Comparison of ENCODE assay signal across 17 cellular contexts in genomic region chr7:132881317-132881716, GRCh38.
A peak's percentile ranks its signal among the peaks of the same experiment; 100 is the strongest.
DNase-seq lines count a peak whose midpoint lies in the region; ATAC-seq, FAIRE-seq and TF ChIP-seq lines count a peak whose summit lies in the region.
"Had no signal": no experiment of that assay in that cellular context is flagged by ENCODE, and none has a peak within 500 bp of the region (broad histone marks: within the 10 kb centered on the region; RNA-seq: fewer than 3 reads in every experiment).

No MANE protein-coding gene starts in this region.

- intact Hi-C loops in psoas muscle (cut with DNase I) (no loop called here), A673 (cut with micrococcal nuclease; ENCODE audit: unreplicated experiment) (no loop called here)

- DNase-seq in DMS 273 (lab: John Stamatoyannopoulos, UW; ENCODE audit: unreplicated experiment) (peak; percentile 82), NCI-H1694 (lab: John Stamatoyannopoulos, UW) (peak; percentile 53), NCI-H524 treated with DMSO at 0.1 percent for 48 hours (lab: John Stamatoyannopoulos, UW) (peak; percentile 57), small intestine (peak; percentile 64), psoas muscle (no peak), A673 (ENCODE audit: low spot score) (no peak), inferior parietal cortex (ENCODE audit: extremely low spot score) (no peak)
- DNase-seq: AML-193; Caco-2; CD8-positive, alpha-beta memory T cell; DMS79; GDM1; GOT3; H9 had no signal

- POLR2A ChIA-PET in A673 (lab: Charles Lee; ENCODE audit: low non-redundant PET): no interaction called here

- H3K36me3 ChIP-seq in small intestine (ENCODE audit: control insufficient read depth in 2 of 2, insufficient read depth in 2 of 2, low read length in 2 of 2): no peaks in the 10 kb centered on the region
- H3K36me3 ChIP-seq in psoas muscle (ENCODE audit: insufficient read depth in 1 of 2, low read depth in 1 of 2): peaks cover 0 to 5% of the 10 kb centered on the region in 2 donors
- no peaks in the 10 kb centered on the region for H3K36me3 ChIP-seq in A673 (ENCODE audit: insufficient read depth, low read length, poor library complexity, severe bottlenecking)

- FAIRE-seq in small intestine (lab: Jason Lieb, UNC): no peak
- FAIRE-seq: HepG2, HTR-8/SVneo had no signal

- H3K27ac ChIP-seq in small intestine (ENCODE audit: low read depth in 1 of 2, low read length in 1 of 2): no peak overlapping the region
- no peak overlapping the region for H3K27ac ChIP-seq in psoas muscle
- H3K27ac ChIP-seq in A673 (ENCODE audit: low read depth, low read length, poor library complexity, severe bottlenecking): no peak overlapping the region
- H3K27ac ChIP-seq: BLaER1 had no signal

- CTCF ChIA-PET in A673 (lab: Charles Lee): no interaction called here

- H3K27me3 ChIP-seq in small intestine (ENCODE audit: control insufficient read depth in 2 of 2, insufficient read depth in 2 of 2, low read length in 2 of 2) (no peaks in the 10 kb centered on the region), psoas muscle (ENCODE audit: insufficient read depth in 3 of 3, low read length in 2 of 3) (no peaks in the 10 kb centered on the region), A673 (replicated peaks; ENCODE audit: insufficient read depth, low read depth, low read length, poor library complexity) (no peaks in the 10 kb centered on the region)
- H3K27me3 ChIP-seq: BLaER1 had no signal

- H3K4me3 ChIP-seq in small intestine (ENCODE audit: low read depth in 1 of 2, low read length in 2 of 2) (no peak overlapping the region), psoas muscle (no peak overlapping the region), A673 (ENCODE audit: low read depth, low read length, poor library complexity, severe bottlenecking) (no peak overlapping the region)
- H3K4me3 ChIP-seq: BLaER1 had no signal

- BruUV-seq in A673 (replicated peaks; lab: Mats Ljungman, UMichigan): no TSS peak

- TF ChIP-seq CTCF in psoas muscle (IDR thresholded peaks at IDR 0.05) (no peak), A673 (conservative IDR thresholded peaks at IDR 0.05; ENCODE audit: low read depth, low read length) (no peak)

- H3K9me3 ChIP-seq in small intestine (ENCODE audit: control insufficient read depth, low read depth) (no peaks in the 10 kb centered on the region), psoas muscle (no peaks in the 10 kb centered on the region), A673 (ENCODE audit: low read depth, low read length, poor library complexity, severe bottlenecking) (no peaks in the 10 kb centered on the region)
- H3K9me3 ChIP-seq: BLaER1, Caco-2 had no signal

- WGBS in small intestine, 3 donors: 41 to 80% (median 62%) methylated on average over 3 of the region's 3 CpGs
- WGBS in psoas muscle, 3 donors: 81 to 86% (median 83%) methylated on average over 3 of the region's 3 CpGs

- H3K4me1 ChIP-seq in small intestine (ENCODE audit: control insufficient read depth in 2 of 2, insufficient read depth in 1 of 2, low read depth in 1 of 2, low read length in 1 of 2) (peaks cover 4 to 5% of the 10 kb centered on the region in 2 donors), psoas muscle (peaks cover 23% of the 10 kb centered on the region), A673 (ENCODE audit: insufficient read depth, low read length, poor library complexity, severe bottlenecking) (peaks cover 24% of the 10 kb centered on the region)

- ATAC-seq in psoas muscle: no peak
- ATAC-seq: HepG2 had no signal

Comparison
In these comparisons a context has a peak if more than half of its experiments do, and no peak if none do; other contexts are left out.
1. DNase-seq: peak in DMS 273 (single experiment), NCI-H1694 (single experiment), NCI-H524 treated with DMSO at 0.1 percent for 48 hours (single experiment) and small intestine (single experiment); none in psoas muscle (0 of 2), A673 (single experiment) and inferior parietal cortex (single experiment).